In the genomic region with DNA sequence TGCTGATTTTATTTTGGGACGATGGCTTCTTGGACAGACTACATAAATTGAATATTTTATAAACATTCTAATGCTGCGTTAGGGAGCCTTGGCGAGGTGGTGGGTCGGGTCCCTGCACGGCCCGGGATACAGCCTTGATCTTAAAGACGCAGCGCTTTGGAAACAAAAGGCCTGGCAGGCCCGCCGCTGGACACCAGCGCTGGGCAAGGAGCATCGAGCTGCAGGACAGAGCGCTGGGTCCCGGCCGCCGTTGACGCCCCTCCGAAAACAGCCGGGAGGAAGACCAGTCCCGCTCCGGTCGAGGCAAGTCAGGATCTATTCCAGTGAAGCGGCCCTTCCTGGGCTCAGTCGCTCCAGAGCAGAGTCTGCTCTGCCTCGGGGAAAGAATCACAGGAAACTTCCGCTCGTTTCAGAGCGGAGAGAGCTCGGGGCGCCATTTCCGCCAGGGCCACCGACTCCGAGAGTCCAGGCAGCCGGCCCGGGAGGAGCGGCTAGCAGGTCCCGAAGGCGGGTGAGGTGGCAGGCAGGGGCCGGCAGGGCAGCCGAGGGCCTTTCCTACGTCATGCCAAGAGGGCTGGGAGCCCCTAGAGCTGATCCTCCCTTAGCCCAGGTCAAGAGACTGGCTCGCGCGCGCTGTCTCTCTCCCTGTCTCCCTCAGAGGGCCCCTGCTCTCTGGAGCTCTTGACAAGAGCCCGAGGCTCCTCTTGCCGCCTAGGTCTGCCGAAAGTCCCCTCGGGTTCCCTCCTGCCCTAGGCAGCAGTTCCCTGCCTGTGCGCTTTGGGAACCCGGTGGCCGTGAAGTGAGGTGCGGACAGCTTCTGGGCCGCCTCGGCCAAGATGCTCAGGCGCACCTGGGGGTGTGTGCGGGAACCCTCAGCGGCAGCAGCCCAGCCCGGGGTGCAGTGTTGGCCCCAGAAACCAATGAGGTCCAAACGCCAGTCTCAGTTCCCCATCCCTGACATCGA, we compare ENCODE assay signal across 10 cellular contexts. TPM values are rescaled to one million over a fixed set of nuclear protein-coding genes. Genes with fewer than 3 reads are reported as not detected.
DNase-seq lines count a peak whose midpoint lies in the region; ATAC-seq and TF ChIP-seq lines count a peak whose summit lies in the region.
"Had no signal": no experiment of that assay in that cellular context is flagged by ENCODE, and none has a peak within 500 bp of the region (broad histone marks: within the 10 kb centered on the region; RNA-seq: fewer than 3 reads in every experiment).

No MANE protein-coding gene starts in this region.

- no peak overlapping the region for H3K4me3 ChIP-seq in parathyroid adenoma (ENCODE audit: low read depth, low read length)
- H3K4me3 ChIP-seq in uterus = no peak overlapping the region

- H3K27me3 Mint-ChIP-seq in effector memory CD8-positive, alpha-beta T cell = peaks cover 85 to 99% of the 10 kb centered on the region in 2 donors

- H3K27ac Mint-ChIP-seq in effector memory CD8-positive, alpha-beta T cell = no peak overlapping the region

- no peaks in the 10 kb centered on the region for H3K9me3 Mint-ChIP-seq in effector memory CD8-positive, alpha-beta T cell

- H3K27ac ChIP-seq in parathyroid adenoma (no peak overlapping the region), uterus (no peak overlapping the region)
- H3K27ac ChIP-seq: vagina had no signal

- H3K4me2 ChIP-seq in parathyroid adenoma (ENCODE audit: low read length) = peak overlapping the region; percentile 47

- peak overlapping the region; percentile 46 to 62 for H3K4me3 Mint-ChIP-seq in effector memory CD8-positive, alpha-beta T cell

- TF ChIP-seq POLR2A in uterus (IDR thresholded peaks at IDR 0.05) = no peak

- H3K36me3 ChIP-seq in parathyroid adenoma (ENCODE audit: control insufficient read depth, insufficient read depth, low read length) = no peaks in the 10 kb centered on the region
- H3K36me3 ChIP-seq in uterus = no peaks in the 10 kb centered on the region
- H3K36me3 ChIP-seq: vagina had no signal

- H3K79me2 ChIP-seq in parathyroid adenoma = no peaks in the 10 kb centered on the region

- peak overlapping the region; percentile 53 for H2AFZ ChIP-seq in parathyroid adenoma

- peaks cover 4 to 13% of the 10 kb centered on the region in 2 donors for H3K4me1 Mint-ChIP-seq in effector memory CD8-positive, alpha-beta T cell (ENCODE audit: low read depth in 2 of 2)

- TF ChIP-seq CTCF in parathyroid adenoma (IDR thresholded peaks at IDR 0.05) (no peak), uterus (IDR thresholded peaks at IDR 0.05) (no peak)

- H3K27me3 ChIP-seq in parathyroid adenoma (ENCODE audit: control insufficient read depth, insufficient read depth, low read length) (peaks cover 20% of the 10 kb centered on the region), uterus (peaks cover 10 to 58% of the 10 kb centered on the region in 2 donors)

- peak; percentile 7 for DNase-seq in NCI-H146 (lab: John Stamatoyannopoulos, UW)
- no peak for DNase-seq in NCI-H146 treated with DMSO at 0.1 percent for 48 hours (lab: John Stamatoyannopoulos, UW; ENCODE audit: unreplicated experiment)
- no peak for DNase-seq in effector memory CD8-positive, alpha-beta T cell
- DNase-seq in LoVo (ENCODE audit: low spot score) = no peak
- DNase-seq in uterus = no peak
- DNase-seq: NCI-H524 treated with DMSO at 0.1 percent for 48 hours had no signal

- no peaks in the 10 kb centered on the region for H3K9me3 ChIP-seq in parathyroid adenoma (ENCODE audit: control insufficient read depth, low read length)
- H3K9me3 ChIP-seq in uterus = no peaks in the 10 kb centered on the region
- H3K9me3 ChIP-seq: vagina had no signal

- no peaks in the 10 kb centered on the region for H3K36me3 Mint-ChIP-seq in effector memory CD8-positive, alpha-beta T cell (ENCODE audit: insufficient read depth)

- H3K9ac ChIP-seq in parathyroid adenoma = no peak overlapping the region

- intact Hi-C loops in uterus (cut with DNase I; ENCODE audit: low total_unique reads) = no loop called here

- peak; percentile 27 for ATAC-seq in HG03135 (IDR thresholded peaks at IDR 0.05; ENCODE audit: unreplicated experiment)
- ATAC-seq in effector memory CD8-positive, alpha-beta T cell (replicated peaks) = no peak
- ATAC-seq in GM21447 (IDR thresholded peaks at IDR 0.05; ENCODE audit: unreplicated experiment) = no peak

- H3K4me1 ChIP-seq in parathyroid adenoma = peaks cover 3% of the 10 kb centered on the region
- peaks cover 0 to 5% of the 10 kb centered on the region in 2 donors for H3K4me1 ChIP-seq in uterus

RNA-seq across cellular contexts. Expression of gene DRGX, which starts 1.4 kb away (rescaled TPM):
- under 1 TPM in 1 of 4 donors, not detected in 3; 0.14 TPM for total RNA-seq in uterus
- total RNA-seq: vagina had no signal
